In genomic region chr7:128027485-128027980, GRCh38 we compare ENCODE assay signal across 1 cellular context.
TF ChIP-seq lines count a peak whose summit lies in the region.

No MANE protein-coding gene starts in this region.

TF ChIP-seq in IMR-90, 13 proteins besides CTCF, POLR2A, EP300 and RAD21:
- no peak for TF ChIP-seq RFX5 (IDR thresholded peaks at IDR 0.05; ENCODE audit: low read depth, low read length)
- no peak for TF ChIP-seq MAFK (IDR thresholded peaks at IDR 0.05; ENCODE audit: low read depth, low read length)
- no peak for TF ChIP-seq USF2 (IDR thresholded peaks at IDR 0.05; ENCODE audit: low read depth, low read length)
- no peak for TF ChIP-seq ELK1 (IDR thresholded peaks at IDR 0.05; ENCODE audit: borderline replicate concordance, low read depth, low read length)
- no peak for TF ChIP-seq CHD1 (IDR thresholded peaks at IDR 0.05; ENCODE audit: low read depth, low read length)
- TF ChIP-seq MXI1 (IDR thresholded peaks at IDR 0.05; ENCODE audit: borderline replicate concordance, low read depth, low read length), result no peak
- TF ChIP-seq RCOR1 (IDR thresholded peaks at IDR 0.05; ENCODE audit: insufficient replicate concordance, low read length), result no peak
- no peak for TF ChIP-seq CEBPB (IDR thresholded peaks at IDR 0.05; ENCODE audit: low read depth, low read length)
- TF ChIP-seq FOS (IDR thresholded peaks at IDR 0.05; ENCODE audit: low read depth, low read length), result no peak
